13 cellular contexts compared by ENCODE assay signal in genomic region chr4:38668203-38668602, GRCh38. TPM values are rescaled to one million over a fixed set of nuclear protein-coding genes. Genes with fewer than 3 reads are reported as not detected.
DNase-seq lines count a peak whose midpoint lies in the region; ATAC-seq, FAIRE-seq and TF ChIP-seq lines count a peak whose summit lies in the region.
"Had no signal": no experiment of that assay in that cellular context is flagged by ENCODE, and none has a peak within 500 bp of the region (broad histone marks: within the 10 kb centered on the region; RNA-seq: fewer than 3 reads in every experiment).

No MANE protein-coding gene starts in this region.

- DNase-seq in activated naive CD4-positive, alpha-beta T cell treated with anti-CD3 and anti-CD28 coated beads for 36 hours: no peak
- no peak for DNase-seq in endodermal cell
- no peak for DNase-seq in natural killer cell
- no peak for DNase-seq in upper lobe of left lung
- no peak for DNase-seq in HTR-8/SVneo (ENCODE audit: insufficient read length, low spot score)
- DNase-seq: ACHN; activated CD4-positive, alpha-beta T cell treated with anti-CD3 and anti-CD28 coated beads for 1 hour; activated naive CD8-positive, alpha-beta T cell treated with anti-CD3 and anti-CD28 coated beads, Interleukin-2, amount 10 ng/mL, durations not matched to agents 7 days and 5 days; EL had no signal

- TF ChIP-seq CTCF in endodermal cell (conservative IDR thresholded peaks at IDR 0.05) (no peak), natural killer cell (IDR thresholded peaks at IDR 0.05) (no peak), upper lobe of left lung (IDR thresholded peaks at IDR 0.05) (no peak)

- no peak for FAIRE-seq in HTR-8/SVneo (lab: Jason Lieb, UNC)
- FAIRE-seq: islet of Langerhans had no signal

- H3K27me3 ChIP-seq in endodermal cell (ENCODE audit: control insufficient read depth, insufficient read depth, low read length, poor library complexity, severe bottlenecking) (no peaks in the 10 kb centered on the region), upper lobe of left lung (no peaks in the 10 kb centered on the region)

- H3K4me1 ChIP-seq in endodermal cell (ENCODE audit: control insufficient read depth, insufficient read depth, low read length): peaks cover 34% of the 10 kb centered on the region
- H3K4me1 ChIP-seq in upper lobe of left lung: peaks cover 56 to 79% (median 72%) of the 10 kb centered on the region in 4 donors

- ATAC-seq in natural killer cell (no peak), upper lobe of left lung (ENCODE audit: low FRiP score in 2 of 2) (no peak), HG03280 (IDR thresholded peaks at IDR 0.05; ENCODE audit: unreplicated experiment) (no peak), GM18502 (IDR thresholded peaks at IDR 0.05; ENCODE audit: poor library complexity, unreplicated experiment) (no peak)

- TF ChIP-seq EP300 in upper lobe of left lung (IDR thresholded peaks at IDR 0.05): no peak

- no peaks in the 10 kb centered on the region for H3K9me3 Mint-ChIP-seq in activated naive CD4-positive, alpha-beta T cell treated with anti-CD3 and anti-CD28 coated beads, Interleukin-2, amount 50 U/mL, for 24 hours
- H3K9me3 Mint-ChIP-seq in activated naive CD4-positive, alpha-beta T cell treated with anti-CD3 and anti-CD28 coated beads for 36 hours: no peaks in the 10 kb centered on the region
- H3K9me3 Mint-ChIP-seq in endodermal cell (no peaks in the 10 kb centered on the region), natural killer cell (no peaks in the 10 kb centered on the region)
- H3K9me3 Mint-ChIP-seq: activated naive CD8-positive, alpha-beta T cell treated with anti-CD3 and anti-CD28 coated beads, Interleukin-2, amount 10 ng/mL, durations not matched to agents 7 days and 5 days had no signal

- H3K4me1 Mint-ChIP-seq in activated naive CD4-positive, alpha-beta T cell treated with anti-CD3 and anti-CD28 coated beads, Interleukin-2, amount 50 U/mL, for 24 hours: peaks cover 80% of the 10 kb centered on the region
- H3K4me1 Mint-ChIP-seq in activated naive CD4-positive, alpha-beta T cell treated with anti-CD3 and anti-CD28 coated beads for 36 hours (ENCODE audit: low read depth): peaks cover 73% of the 10 kb centered on the region
- H3K4me1 Mint-ChIP-seq in endodermal cell (peaks cover 69% of the 10 kb centered on the region), natural killer cell (peaks cover 69 to 71% of the 10 kb centered on the region in 2 donors)

- intact Hi-C loops in activated naive CD4-positive, alpha-beta T cell treated with anti-CD3 and anti-CD28 coated beads for 36 hours (cut with micrococcal nuclease): loop anchor here (5.0 to 10.0 kb wide), 3 partner anchors 364 to 1537 kb away; partner anchors contain the start of genes N4BP2 and TMEM156
- intact Hi-C loops in natural killer cell (cut with micrococcal nuclease): loop anchor here (5.0 kb wide), 1 partner anchor 1534 kb away; no protein-coding TSS in a partner anchor

- H3K36me3 ChIP-seq in endodermal cell (ENCODE audit: control insufficient read depth, insufficient read depth, low read length) (no peaks in the 10 kb centered on the region), upper lobe of left lung (no peaks in the 10 kb centered on the region)

- H3K36me3 Mint-ChIP-seq in activated naive CD4-positive, alpha-beta T cell treated with anti-CD3 and anti-CD28 coated beads, Interleukin-2, amount 50 U/mL, for 24 hours: no peaks in the 10 kb centered on the region
- peaks cover 6% of the 10 kb centered on the region for H3K36me3 Mint-ChIP-seq in activated naive CD4-positive, alpha-beta T cell treated with anti-CD3 and anti-CD28 coated beads for 36 hours (ENCODE audit: low read depth)
- no peaks in the 10 kb centered on the region for H3K36me3 Mint-ChIP-seq in endodermal cell (ENCODE audit: low read depth)
- H3K36me3 Mint-ChIP-seq in natural killer cell: no peaks in the 10 kb centered on the region
- H3K36me3 Mint-ChIP-seq: activated naive CD8-positive, alpha-beta T cell treated with anti-CD3 and anti-CD28 coated beads, Interleukin-2, amount 10 ng/mL, durations not matched to agents 7 days and 5 days had no signal

- no peaks in the 10 kb centered on the region for H3K27me3 Mint-ChIP-seq in activated naive CD4-positive, alpha-beta T cell treated with anti-CD3 and anti-CD28 coated beads, Interleukin-2, amount 50 U/mL, for 24 hours
- no peaks in the 10 kb centered on the region for H3K27me3 Mint-ChIP-seq in activated naive CD4-positive, alpha-beta T cell treated with anti-CD3 and anti-CD28 coated beads for 36 hours (ENCODE audit: low read depth)
- H3K27me3 Mint-ChIP-seq in endodermal cell (ENCODE audit: insufficient read depth) (no peaks in the 10 kb centered on the region), natural killer cell (ENCODE audit: low read depth in 2 of 2) (no peaks in the 10 kb centered on the region)
- H3K27me3 Mint-ChIP-seq: activated naive CD8-positive, alpha-beta T cell treated with anti-CD3 and anti-CD28 coated beads, Interleukin-2, amount 10 ng/mL, durations not matched to agents 7 days and 5 days had no signal

- TF ChIP-seq POLR2A in upper lobe of left lung (IDR thresholded peaks at IDR 0.05): no peak

- peak overlapping the region; percentile 17 for H3K27ac Mint-ChIP-seq in activated naive CD4-positive, alpha-beta T cell treated with anti-CD3 and anti-CD28 coated beads, Interleukin-2, amount 50 U/mL, for 24 hours
- H3K27ac Mint-ChIP-seq in activated naive CD4-positive, alpha-beta T cell treated with anti-CD3 and anti-CD28 coated beads for 36 hours: no peak overlapping the region
- H3K27ac Mint-ChIP-seq in endodermal cell (no peak overlapping the region), natural killer cell (peak overlapping the region; percentile 99)

- no CpG with 5 or more reads among the region's 1 CpG for WGBS in endodermal cell (ENCODE audit: insufficient coverage in 1 of 2, insufficient read length in 1 of 2), 2 experiments
- WGBS in upper lobe of left lung, 2 donors: 50 to 55% methylated on average over 1 of the region's 1 CpG

- no peak overlapping the region for H3K27ac ChIP-seq in endodermal cell (ENCODE audit: low read depth, low read length)
- peak overlapping the region; percentile 96 to 100 (median 98) for H3K27ac ChIP-seq in upper lobe of left lung

- H3K9ac ChIP-seq in endodermal cell (ENCODE audit: extremely low read depth, low read length, poor library complexity, severe bottlenecking): peak overlapping the region; percentile 84

- H3K4me3 Mint-ChIP-seq in activated naive CD4-positive, alpha-beta T cell treated with anti-CD3 and anti-CD28 coated beads, Interleukin-2, amount 50 U/mL, for 24 hours: no peak overlapping the region
- H3K4me3 Mint-ChIP-seq in activated naive CD4-positive, alpha-beta T cell treated with anti-CD3 and anti-CD28 coated beads for 36 hours: no peak overlapping the region
- no peak overlapping the region for H3K4me3 Mint-ChIP-seq in endodermal cell
- peak overlapping the region; percentile 35 for H3K4me3 Mint-ChIP-seq in natural killer cell

- H3K9me3 ChIP-seq in endodermal cell (ENCODE audit: control insufficient read depth, low read length) (no peaks in the 10 kb centered on the region), upper lobe of left lung (no peaks in the 10 kb centered on the region)

- CTCF ChIA-PET in activated naive CD4-positive, alpha-beta T cell treated with anti-CD3 and anti-CD28 coated beads for 36 hours (lab: Charles Lee): interaction anchor here (0.6 to 5.8 kb wide), 4 partner anchors 27 to 488 kb away, joined by 3 to 32 read pairs (median 6); no protein-coding TSS in a partner anchor

- H3K4me3 ChIP-seq in endodermal cell (ENCODE audit: low read length): no peak overlapping the region
- peak overlapping the region in 1 of 4 donors; percentile 90 for H3K4me3 ChIP-seq in upper lobe of left lung

RNA-seq across cellular contexts. Expression of gene KLF3, which starts 4.2 kb away (rescaled TPM):
- total RNA-seq in activated naive CD4-positive, alpha-beta T cell treated with anti-CD3 and anti-CD28 coated beads for 36 hours: 10 to 100 TPM; 15.2 to 15.8 TPM
- total RNA-seq in endodermal cell (10 to 100 TPM; 20.7 to 28.2 TPM), natural killer cell (100 to 1,000 TPM; 109 to 114 (median 112) TPM), upper lobe of left lung (10 to 100 TPM; 32.5 to 73.9 (median 48.3) TPM)
- 38.0 TPM for polyA plus RNA-seq in endodermal cell (2013, experiment 1 of 2)
- 38.5 TPM for polyA plus RNA-seq in endodermal cell (2013, experiment 2 of 2)

Comparison
In these comparisons a context has a peak if more than half of its experiments do, and no peak if none do; other contexts are left out.
1. H3K27ac Mint-ChIP-seq: peak in activated naive CD4-positive, alpha-beta T cell treated with anti-CD3 and anti-CD28 coated beads, Interleukin-2, amount 50 U/mL, for 24 hours (single experiment) and natural killer cell (2 of 2); none in activated naive CD4-positive, alpha-beta T cell treated with anti-CD3 and anti-CD28 coated beads for 36 hours (single experiment) and endodermal cell (single experiment).